Comparison of ENCODE assay signal across 10 cellular contexts in genomic region chr10:72218329-72218728, GRCh38. TPM values are rescaled to one million over a fixed set of nuclear protein-coding genes. Genes with fewer than 3 reads are reported as not detected.
DNase-seq lines count a peak whose midpoint lies in the region; ATAC-seq and TF ChIP-seq lines count a peak whose summit lies in the region.
"Had no signal": no experiment of that assay in that cellular context is flagged by ENCODE, and none has a peak within 500 bp of the region (broad histone marks: within the 10 kb centered on the region; RNA-seq: fewer than 3 reads in every experiment).

No MANE protein-coding gene starts in this region.

- intact Hi-C loops in left ventricle myocardium inferior (cut with micrococcal nuclease): no loop called here
- intact Hi-C loops in Right ventricle myocardium superior (cut with DNase I): loop anchor here (5.0 kb wide), 1 partner anchor 166 kb away; no protein-coding TSS in a partner anchor

- peak overlapping the region; percentile 37 for H3K9ac ChIP-seq in mucosa of stomach (ENCODE audit: low read length)

- H3K4me1 ChIP-seq in left ventricle myocardium inferior: peaks cover 82% of the 10 kb centered on the region
- H3K4me1 ChIP-seq in mucosa of stomach (ENCODE audit: control insufficient read depth, insufficient read depth, low read length): peaks cover 37% of the 10 kb centered on the region

- H3K27ac Mint-ChIP-seq in activated naive CD4-positive, alpha-beta T cell treated with anti-CD3 and anti-CD28 coated beads, Interleukin-2, amount 50 U/mL, for 72 hours: peak overlapping the region; percentile 97 to 99

- TF ChIP-seq CTCF in left ventricle myocardium inferior (IDR thresholded peaks at IDR 0.05; ENCODE audit: borderline replicate concordance): no peak

- peak overlapping the region; percentile 98 for H3K27ac ChIP-seq in left ventricle myocardium inferior (replicated peaks)

- H3K9me3 ChIP-seq in left ventricle myocardium inferior (replicated peaks) (no peaks in the 10 kb centered on the region), mucosa of stomach (ENCODE audit: control insufficient read depth, low read length) (no peaks in the 10 kb centered on the region)

- ATAC-seq in Right ventricle myocardium superior (ENCODE audit: poor library complexity): no peak
- peak; percentile 62 to 66 for ATAC-seq in activated naive CD4-positive, alpha-beta T cell treated with anti-CD3 and anti-CD28 coated beads, Interleukin-2, amount 50 U/mL, for 72 hours
- no peak for ATAC-seq in HG03565 (IDR thresholded peaks at IDR 0.05; ENCODE audit: unreplicated experiment)
- ATAC-seq: esophagus mucosa had no signal

- peaks cover 15 to 26% of the 10 kb centered on the region in 2 donors for H3K36me3 Mint-ChIP-seq in activated naive CD4-positive, alpha-beta T cell treated with anti-CD3 and anti-CD28 coated beads, Interleukin-2, amount 50 U/mL, for 72 hours

- DNase-seq in left ventricle myocardium inferior (no peak), Right ventricle myocardium superior (no peak), DMS53 treated with DMSO at 0.1 percent for 48 hours (lab: John Stamatoyannopoulos, UW; ENCODE audit: unreplicated experiment) (no peak), RKO (ENCODE audit: low spot score) (no peak), NCI-H2107 (lab: John Stamatoyannopoulos, UW) (no peak)
- no peak for DNase-seq in activated naive CD4-positive, alpha-beta T cell treated with anti-CD3 and anti-CD28 coated beads, Interleukin-2, amount 50 U/mL, for 72 hours (ENCODE audit: low spot score in 2 of 2)
- DNase-seq: DMS79 treated with DMSO at 0.1 percent for 48 hours had no signal

- H3K27me3 ChIP-seq in left ventricle myocardium inferior (ENCODE audit: low read depth): no peaks in the 10 kb centered on the region
- H3K27me3 ChIP-seq in mucosa of stomach (ENCODE audit: control insufficient read depth, insufficient read depth, low read length): no peaks in the 10 kb centered on the region

- H3K36me3 ChIP-seq in left ventricle myocardium inferior (peaks cover 17% of the 10 kb centered on the region), mucosa of stomach (ENCODE audit: control insufficient read depth, insufficient read depth, low read length) (no peaks in the 10 kb centered on the region)

- H3K4me3 ChIP-seq in left ventricle myocardium inferior (peak overlapping the region; percentile 69), mucosa of stomach (ENCODE audit: low read length) (no peak overlapping the region)

- no peaks in the 10 kb centered on the region for H3K9me3 Mint-ChIP-seq in activated naive CD4-positive, alpha-beta T cell treated with anti-CD3 and anti-CD28 coated beads, Interleukin-2, amount 50 U/mL, for 72 hours

RNA-seq across cellular contexts. Expression of gene ASCC1, which starts 2.3 kb away (rescaled TPM):
- total RNA-seq in left ventricle myocardium inferior: 37.0 TPM
- 32.0 TPM for total RNA-seq in Right ventricle myocardium superior
- total RNA-seq in activated naive CD4-positive, alpha-beta T cell treated with anti-CD3 and anti-CD28 coated beads, Interleukin-2, amount 50 U/mL, for 72 hours: 10 to 100 TPM; 65.5 to 87.6 TPM

RNA-seq across cellular contexts. Expression of gene ANAPC16, which starts 2.5 kb away (rescaled TPM):
- total RNA-seq in left ventricle myocardium inferior (256 TPM), Right ventricle myocardium superior (242 TPM)
- total RNA-seq in activated naive CD4-positive, alpha-beta T cell treated with anti-CD3 and anti-CD28 coated beads, Interleukin-2, amount 50 U/mL, for 72 hours: 100 to 1,000 TPM in 1 of 2 donors, 10 to 100 TPM in 1; 88.2 to 107 TPM

RNA-seq across cellular contexts. Expression of gene DDIT4, which starts 55.4 kb away (rescaled TPM):
- total RNA-seq in left ventricle myocardium inferior (66.3 TPM), Right ventricle myocardium superior (54.8 TPM)
- 1,000 to 10,000 TPM; 1,025 to 1,076 TPM for total RNA-seq in activated naive CD4-positive, alpha-beta T cell treated with anti-CD3 and anti-CD28 coated beads, Interleukin-2, amount 50 U/mL, for 72 hours

Comparison
In these comparisons a context has a peak if more than half of its experiments do, and no peak if none do; other contexts are left out.
1. ATAC-seq: peak in activated naive CD4-positive, alpha-beta T cell treated with anti-CD3 and anti-CD28 coated beads, Interleukin-2, amount 50 U/mL, for 72 hours (2 of 2); none in Right ventricle myocardium superior (single experiment) and HG03565 (single experiment).
2. RNA of gene DDIT4, which starts 55.4 kb away (total RNA-seq): 1,025 to 1,076 TPM in activated naive CD4-positive, alpha-beta T cell treated with anti-CD3 and anti-CD28 coated beads, Interleukin-2, amount 50 U/mL, for 72 hours; 66.3 TPM in left ventricle myocardium inferior (single experiment) and 54.8 TPM in Right ventricle myocardium superior (single experiment); every median in the first group is over 10 times any median in the second.